ENCODE assay signal across 12 cellular contexts in genomic region chr15:39154136-39154770, GRCh38.
A peak's percentile ranks its signal among the peaks of the same experiment; 100 is the strongest.
DNase-seq lines count a peak whose midpoint lies in the region; ATAC-seq and TF ChIP-seq lines count a peak whose summit lies in the region.
"Had no signal": no experiment of that assay in that cellular context is flagged by ENCODE, and none has a peak within 500 bp of the region (broad histone marks: within the 10 kb centered on the region; RNA-seq: fewer than 3 reads in every experiment).

No MANE protein-coding gene starts in this region.

- no peaks in the 10 kb centered on the region for H3K4me1 Mint-ChIP-seq in activated naive CD4-positive, alpha-beta T cell treated with anti-CD3 and anti-CD28 coated beads, Interleukin-2, amount 10 ng/mL, durations not matched to agents 7 days and 5 days
- no peaks in the 10 kb centered on the region for H3K4me1 Mint-ChIP-seq in T-helper 17 cell
- H3K4me1 Mint-ChIP-seq in activated CD4-positive, alpha-beta T cell treated with anti-CD3 and anti-CD28 coated beads for 36 hours, result no peaks in the 10 kb centered on the region

- H3K4me3 Mint-ChIP-seq in activated naive CD4-positive, alpha-beta T cell treated with anti-CD3 and anti-CD28 coated beads, Interleukin-2, amount 10 ng/mL, durations not matched to agents 7 days and 5 days, result no peak overlapping the region
- no peak overlapping the region for H3K4me3 Mint-ChIP-seq in T-helper 17 cell
- H3K4me3 Mint-ChIP-seq in activated CD4-positive, alpha-beta T cell treated with anti-CD3 and anti-CD28 coated beads for 36 hours, result no peak overlapping the region
- H3K4me3 Mint-ChIP-seq: stimulated activated naive CD8-positive, alpha-beta T cell treated with anti-CD3 and anti-CD28 coated beads, Interleukin-15, Interleukin-2, amounts not matched to agents 100 ng/mL and 50 ng/mL, for 24 hours had no signal

- H3K27ac ChIP-seq in ACC112 (ENCODE audit: low read depth, low read length), result peak overlapping the region; percentile 34
- H3K27ac ChIP-seq in colonic mucosa, result peak overlapping the region; percentile 62
- H3K27ac ChIP-seq in mucosa of rectum (ENCODE audit: low read depth in 2 of 2, low read length in 2 of 2), result peak overlapping the region; percentile 9 to 32
- H3K27ac ChIP-seq: HL-60 had no signal

- H3K27me3 ChIP-seq in ACC112 (ENCODE audit: insufficient read depth, low read length), result no peaks in the 10 kb centered on the region
- H3K27me3 ChIP-seq in colonic mucosa, result no peaks in the 10 kb centered on the region
- H3K27me3 ChIP-seq in mucosa of rectum (ENCODE audit: control insufficient read depth in 2 of 2, insufficient read depth in 2 of 2, low read length in 2 of 2), result no peaks in the 10 kb centered on the region
- H3K27me3 ChIP-seq: heart right ventricle had no signal

- no peak for DNase-seq in LNCaP clone FGC (ENCODE audit: low read depth)
- DNase-seq in colonic mucosa, result peak; percentile 32
- DNase-seq in activated naive CD4-positive, alpha-beta T cell treated with anti-CD3 and anti-CD28 coated beads, Interleukin-2, amount 10 ng/mL, durations not matched to agents 7 days and 5 days, result no peak
- no peak for DNase-seq in T-helper 17 cell
- no peak for DNase-seq in activated CD4-positive, alpha-beta T cell treated with anti-CD3 and anti-CD28 coated beads for 36 hours
- DNase-seq: heart right ventricle, NCI-H146 had no signal

- H3K4me3 ChIP-seq in ACC112 (ENCODE audit: low read depth, low read length) (no peak overlapping the region; the same call in 1 of the 2 replicates), LNCaP clone FGC (ENCODE audit: low read depth, low read length) (no peak overlapping the region), colonic mucosa (no peak overlapping the region), mucosa of rectum (ENCODE audit: low read length in 2 of 2) (no peak overlapping the region)
- H3K4me3 ChIP-seq: heart right ventricle had no signal

- no peaks in the 10 kb centered on the region for H3K36me3 Mint-ChIP-seq in activated naive CD4-positive, alpha-beta T cell treated with anti-CD3 and anti-CD28 coated beads, Interleukin-2, amount 10 ng/mL, durations not matched to agents 7 days and 5 days
- H3K36me3 Mint-ChIP-seq in T-helper 17 cell (ENCODE audit: low read depth), result no peaks in the 10 kb centered on the region
- no peaks in the 10 kb centered on the region for H3K36me3 Mint-ChIP-seq in activated CD4-positive, alpha-beta T cell treated with anti-CD3 and anti-CD28 coated beads for 36 hours (ENCODE audit: low read depth)

- H3K4me1 ChIP-seq in ACC112 (ENCODE audit: control insufficient read depth, insufficient read depth, low read length, unreplicated experiment), result peaks cover 48% of the 10 kb centered on the region
- no peaks in the 10 kb centered on the region for H3K4me1 ChIP-seq in colonic mucosa
- peaks cover 0 to 3% of the 10 kb centered on the region in 2 donors for H3K4me1 ChIP-seq in mucosa of rectum (ENCODE audit: control insufficient read depth in 2 of 2, insufficient read depth in 2 of 2, low read length in 2 of 2)

- H3K9me3 ChIP-seq in colonic mucosa (no peaks in the 10 kb centered on the region), mucosa of rectum (ENCODE audit: control insufficient read depth in 2 of 2, low read length in 2 of 2) (no peaks in the 10 kb centered on the region), T-helper 17 cell (ENCODE audit: control insufficient read depth, low read length, poor library complexity, severe bottlenecking) (no peaks in the 10 kb centered on the region)
- H3K9me3 ChIP-seq: heart right ventricle had no signal

- intact Hi-C loops in colonic mucosa (cut with DNase I), result no loop called here
- intact Hi-C loops in activated CD4-positive, alpha-beta T cell treated with anti-CD3 and anti-CD28 coated beads for 36 hours (cut with DNase I, micrococcal nuclease), result no loop called here

- H3K9ac ChIP-seq in colonic mucosa (ENCODE audit: low read depth in 2 of 2, low read length in 2 of 2), result no peak overlapping the region
- no peak overlapping the region for H3K9ac ChIP-seq in mucosa of rectum (ENCODE audit: low read depth in 1 of 2, low read length in 2 of 2)

- POLR2A ChIA-PET in activated CD4-positive, alpha-beta T cell treated with anti-CD3 and anti-CD28 coated beads for 36 hours (lab: Charles Lee), result no interaction called here

- H3K36me3 ChIP-seq in ACC112 (ENCODE audit: insufficient read depth, low read length) (no peaks in the 10 kb centered on the region), colonic mucosa (no peaks in the 10 kb centered on the region), mucosa of rectum (ENCODE audit: control insufficient read depth in 2 of 2, insufficient read depth in 2 of 2, low read length in 2 of 2) (no peaks in the 10 kb centered on the region)
- H3K36me3 ChIP-seq: heart right ventricle had no signal

- H3K27me3 Mint-ChIP-seq in activated naive CD4-positive, alpha-beta T cell treated with anti-CD3 and anti-CD28 coated beads, Interleukin-2, amount 10 ng/mL, durations not matched to agents 7 days and 5 days, result no peaks in the 10 kb centered on the region
- peaks cover 56% of the 10 kb centered on the region for H3K27me3 Mint-ChIP-seq in T-helper 17 cell
- H3K27me3 Mint-ChIP-seq in activated CD4-positive, alpha-beta T cell treated with anti-CD3 and anti-CD28 coated beads for 36 hours, result peaks cover 4% of the 10 kb centered on the region

- no peaks in the 10 kb centered on the region for H3K79me2 ChIP-seq in ACC112 (ENCODE audit: control insufficient read depth, insufficient read depth, low read length, unreplicated experiment)

- TF ChIP-seq CTCF in LNCaP clone FGC (IDR thresholded peaks at IDR 0.05; ENCODE audit: control insufficient read depth, extremely low read depth, insufficient read depth) (0 out of 2 replicates have a peak, but pooled peaks have one; percentile 19), colonic mucosa (IDR thresholded peaks at IDR 0.05) (peak; percentile 21)

- ATAC-seq in HG03432 (IDR thresholded peaks at IDR 0.05; ENCODE audit: unreplicated experiment) (no peak), T-helper 17 cell (no peak)
- ATAC-seq in activated CD4-positive, alpha-beta T cell treated with anti-CD3 and anti-CD28 coated beads for 36 hours, result no peak

- H2AFZ ChIP-seq in ACC112 (ENCODE audit: low read length, unreplicated experiment), result peak overlapping the region; percentile 64

- H3K9me3 Mint-ChIP-seq in activated naive CD4-positive, alpha-beta T cell treated with anti-CD3 and anti-CD28 coated beads, Interleukin-2, amount 10 ng/mL, durations not matched to agents 7 days and 5 days, result no peaks in the 10 kb centered on the region
- no peaks in the 10 kb centered on the region for H3K9me3 Mint-ChIP-seq in activated CD4-positive, alpha-beta T cell treated with anti-CD3 and anti-CD28 coated beads for 36 hours (ENCODE audit: low read depth)
- H3K9me3 Mint-ChIP-seq: stimulated activated naive CD8-positive, alpha-beta T cell treated with anti-CD3 and anti-CD28 coated beads, Interleukin-15, Interleukin-2, amounts not matched to agents 100 ng/mL and 50 ng/mL, for 24 hours had no signal

- no peak overlapping the region for H3K27ac Mint-ChIP-seq in activated naive CD4-positive, alpha-beta T cell treated with anti-CD3 and anti-CD28 coated beads, Interleukin-2, amount 10 ng/mL, durations not matched to agents 7 days and 5 days
- no peak overlapping the region for H3K27ac Mint-ChIP-seq in T-helper 17 cell
- H3K27ac Mint-ChIP-seq in activated CD4-positive, alpha-beta T cell treated with anti-CD3 and anti-CD28 coated beads for 36 hours, result no peak overlapping the region
- H3K27ac Mint-ChIP-seq: stimulated activated naive CD8-positive, alpha-beta T cell treated with anti-CD3 and anti-CD28 coated beads, Interleukin-15, Interleukin-2, amounts not matched to agents 100 ng/mL and 50 ng/mL, for 24 hours had no signal

- CTCF ChIA-PET in activated naive CD4-positive, alpha-beta T cell treated with anti-CD3 and anti-CD28 coated beads, Interleukin-2, amount 10 ng/mL, durations not matched to agents 7 days and 5 days (lab: Charles Lee), result interaction anchor here (1.5 kb wide), 1 partner anchor 10 kb away, joined by 4 read pairs; no protein-coding TSS in a partner anchor
- CTCF ChIA-PET in activated CD4-positive, alpha-beta T cell treated with anti-CD3 and anti-CD28 coated beads for 36 hours (lab: Charles Lee), result no interaction called here
